8 cellular contexts compared by ENCODE assay signal in genomic region chr7:16891338-16891737, GRCh38. TPM values are rescaled to one million over a fixed set of nuclear protein-coding genes. Genes with fewer than 3 reads are reported as not detected.
A peak's percentile ranks its signal among the peaks of the same experiment; 100 is the strongest.
DNase-seq lines count a peak whose midpoint lies in the region; ATAC-seq and TF ChIP-seq lines count a peak whose summit lies in the region.

No MANE protein-coding gene starts in this region.

- no peak overlapping the region for H3K27ac ChIP-seq in thoracic aorta

- H3K9me3 ChIP-seq in adipocyte (ENCODE audit: control insufficient read depth, low read length) (no peaks in the 10 kb centered on the region), thoracic aorta (no peaks in the 10 kb centered on the region)

- H3K4me1 ChIP-seq in adipocyte (ENCODE audit: control insufficient read depth, insufficient read depth, low read length) = no peaks in the 10 kb centered on the region
- no peaks in the 10 kb centered on the region for H3K4me1 ChIP-seq in thoracic aorta (ENCODE audit: control insufficient read depth in 1 of 2, low read depth in 2 of 2)

- H3K36me3 ChIP-seq in adipocyte (ENCODE audit: control insufficient read depth, insufficient read depth, low read length, severe bottlenecking) (no peaks in the 10 kb centered on the region), thoracic aorta (no peaks in the 10 kb centered on the region)

- H3K4me3 ChIP-seq in adipocyte (ENCODE audit: low read length) (no peak overlapping the region), thoracic aorta (no peak overlapping the region)

- no peaks in the 10 kb centered on the region for H3K27me3 ChIP-seq in adipocyte (replicated peaks; ENCODE audit: control insufficient read depth, insufficient read depth, low read length)
- no peaks in the 10 kb centered on the region for H3K27me3 ChIP-seq in thoracic aorta (replicated peaks; ENCODE audit: insufficient read depth)

- no peak overlapping the region for H3K9ac ChIP-seq in adipocyte (ENCODE audit: low read length)

- DNase-seq in EH (ENCODE audit: low read depth) (peak; percentile 73), NCI-H1092 treated with DMSO at 0.1 percent for 48 hours (lab: John Stamatoyannopoulos, UW) (peak; percentile 69), adipocyte (ENCODE audit: low read depth) (peak; percentile 86), iPS-NIHi7 (ENCODE audit: extremely low spot score) (peak; percentile 41), thoracic aorta (ENCODE audit: low spot score) (no peak), NCI-H187 (lab: John Stamatoyannopoulos, UW) (no peak)
- DNase-seq in activated CD8-positive, alpha-beta memory T cell treated with anti-CD3 and anti-CD28 coated beads for 24 hours = no peak

- ATAC-seq in GM21576 (IDR thresholded peaks at IDR 0.05; ENCODE audit: unreplicated experiment) (peak; percentile 59), thoracic aorta (ENCODE audit: insufficient number of reproducible peaks, low FRiP score, low read depth) (no peak)

- peak; percentile 25 for TF ChIP-seq CTCF in thoracic aorta (IDR thresholded peaks at IDR 0.05)

RNA-seq across cellular contexts. Expression of gene AGR3, which starts 9.6 kb away (rescaled TPM):
- 10 to 100 TPM in 1 of 2 donors, not detected in 1; 22.2 TPM for total RNA-seq in thoracic aorta

Comparison
In these comparisons a context has a peak if more than half of its experiments do, and no peak if none do; other contexts are left out.
1. DNase-seq: peak in EH (single experiment), NCI-H1092 treated with DMSO at 0.1 percent for 48 hours (single experiment), adipocyte (single experiment) and iPS-NIHi7 (single experiment); none in thoracic aorta (single experiment), activated CD8-positive, alpha-beta memory T cell treated with anti-CD3 and anti-CD28 coated beads for 24 hours (single experiment) and NCI-H187 (0 of 2).